ENCODE assay signal across 8 cellular contexts in genomic region chr9:99907208-99907532, GRCh38. TPM values are rescaled to one million over a fixed set of nuclear protein-coding genes. Genes with fewer than 3 reads are reported as not detected.
DNase-seq lines count a peak whose midpoint lies in the region; ATAC-seq and TF ChIP-seq lines count a peak whose summit lies in the region.

No MANE protein-coding gene starts in this region.

- no peaks in the 10 kb centered on the region for H3K9me3 Mint-ChIP-seq in activated CD4-positive, alpha-beta T cell treated with anti-CD3 and anti-CD28 coated beads, Interleukin-2, amount 10 ng/mL, durations not matched to agents 24 days and 14 days
- H3K9me3 Mint-ChIP-seq in activated naive CD8-positive, alpha-beta T cell treated with anti-CD3 and anti-CD28 coated beads, Interleukin-2, amount 10 ng/mL, durations not matched to agents 7 days and 5 days: no peaks in the 10 kb centered on the region

- peaks cover 5 to 21% of the 10 kb centered on the region in 2 donors for H3K4me1 ChIP-seq in left lung
- no peaks in the 10 kb centered on the region for H3K4me1 ChIP-seq in thymus (ENCODE audit: control insufficient read depth, insufficient read depth, low read length)

- H3K27me3 ChIP-seq in left lung: no peaks in the 10 kb centered on the region
- H3K27me3 ChIP-seq in thymus (ENCODE audit: control insufficient read depth, insufficient read depth): no peaks in the 10 kb centered on the region

- no peak for TF ChIP-seq CTCF in left lung (IDR thresholded peaks at IDR 0.05)

- no peaks in the 10 kb centered on the region for H3K9me3 ChIP-seq in left lung
- H3K9me3 ChIP-seq in thymus (ENCODE audit: control insufficient read depth): no peaks in the 10 kb centered on the region

- H3K27ac Mint-ChIP-seq in activated CD4-positive, alpha-beta T cell treated with anti-CD3 and anti-CD28 coated beads, Interleukin-2, amount 10 ng/mL, durations not matched to agents 24 days and 14 days: peak overlapping the region; percentile 97
- H3K27ac Mint-ChIP-seq in activated naive CD8-positive, alpha-beta T cell treated with anti-CD3 and anti-CD28 coated beads, Interleukin-2, amount 10 ng/mL, durations not matched to agents 7 days and 5 days: peak overlapping the region; percentile 96

- H3K36me3 ChIP-seq in left lung (no peaks in the 10 kb centered on the region), thymus (ENCODE audit: control insufficient read depth, insufficient read depth) (no peaks in the 10 kb centered on the region)

- H3K4me3 Mint-ChIP-seq in activated CD4-positive, alpha-beta T cell treated with anti-CD3 and anti-CD28 coated beads, Interleukin-2, amount 10 ng/mL, durations not matched to agents 24 days and 14 days: peak overlapping the region; percentile 98
- peak overlapping the region; percentile 96 for H3K4me3 Mint-ChIP-seq in activated naive CD8-positive, alpha-beta T cell treated with anti-CD3 and anti-CD28 coated beads, Interleukin-2, amount 10 ng/mL, durations not matched to agents 7 days and 5 days

- peak overlapping the region; percentile 77 to 83 for H3K4me3 ChIP-seq in left lung
- peak overlapping the region; percentile 78 for H3K4me3 ChIP-seq in thymus (ENCODE audit: low read length)

- H3K27ac ChIP-seq in left lung (peak overlapping the region; percentile 94 to 98), thymus (ENCODE audit: low read depth) (peak overlapping the region; percentile 98)

- no peak for DNase-seq in activated CD4-positive, alpha-beta T cell treated with anti-CD3 and anti-CD28 coated beads, Interleukin-2, amount 10 ng/mL, durations not matched to agents 24 days and 14 days
- no peak for DNase-seq in activated CD4-positive, alpha-beta T cell treated with anti-CD3 and anti-CD28 coated beads for 1 hour
- DNase-seq in activated naive CD8-positive, alpha-beta T cell treated with anti-CD3 and anti-CD28 coated beads, Interleukin-2, amount 10 ng/mL, durations not matched to agents 7 days and 5 days: no peak
- no peak for DNase-seq in left lung
- no peak for DNase-seq in T-helper 9 cell

- POLR2A ChIA-PET in activated naive CD8-positive, alpha-beta T cell treated with anti-CD3 and anti-CD28 coated beads, Interleukin-2, amount 10 ng/mL, durations not matched to agents 7 days and 5 days (lab: Charles Lee): interaction anchor here (0.6 to 1.5 kb wide), 7 partner anchors 10 to 685 kb away, joined by 3 to 5 read pairs (median 3); partner anchors contain the start of genes ERP44 and INVS

- no peak for ATAC-seq in activated naive CD8-positive, alpha-beta T cell treated with anti-CD3 and anti-CD28 coated beads, Interleukin-2, amount 10 ng/mL, durations not matched to agents 7 days and 5 days (ENCODE audit: low read depth)
- ATAC-seq in left lung (no peak), GM21390 (IDR thresholded peaks at IDR 0.05; ENCODE audit: unreplicated experiment) (no peak), HG03039 (IDR thresholded peaks at IDR 0.05; ENCODE audit: unreplicated experiment) (no peak)

- intact Hi-C loops in activated CD4-positive, alpha-beta T cell treated with anti-CD3 and anti-CD28 coated beads, Interleukin-2, amount 10 ng/mL, durations not matched to agents 24 days and 14 days (cut with micrococcal nuclease): loop anchor here (2.0 to 10.0 kb wide), 5 partner anchors 34 to 448 kb away; partner anchors contain the start of genes NR4A3 and TEX10
- intact Hi-C loops in left lung (cut with DNase I): no loop called here

- peaks cover 11% of the 10 kb centered on the region for H3K27me3 Mint-ChIP-seq in activated CD4-positive, alpha-beta T cell treated with anti-CD3 and anti-CD28 coated beads, Interleukin-2, amount 10 ng/mL, durations not matched to agents 24 days and 14 days
- peaks cover 3% of the 10 kb centered on the region for H3K27me3 Mint-ChIP-seq in activated naive CD8-positive, alpha-beta T cell treated with anti-CD3 and anti-CD28 coated beads, Interleukin-2, amount 10 ng/mL, durations not matched to agents 7 days and 5 days

- whole genome bisulfite sequencing in thymus: 1% methylated on average over 9 of the region's 9 CpGs

- H3K36me3 Mint-ChIP-seq in activated CD4-positive, alpha-beta T cell treated with anti-CD3 and anti-CD28 coated beads, Interleukin-2, amount 10 ng/mL, durations not matched to agents 24 days and 14 days (ENCODE audit: low read depth): peaks cover 6% of the 10 kb centered on the region
- H3K36me3 Mint-ChIP-seq in activated naive CD8-positive, alpha-beta T cell treated with anti-CD3 and anti-CD28 coated beads, Interleukin-2, amount 10 ng/mL, durations not matched to agents 7 days and 5 days: peaks cover under 1% of the 10 kb centered on the region

- H3K4me1 Mint-ChIP-seq in activated CD4-positive, alpha-beta T cell treated with anti-CD3 and anti-CD28 coated beads, Interleukin-2, amount 10 ng/mL, durations not matched to agents 24 days and 14 days: peaks cover 27% of the 10 kb centered on the region
- H3K4me1 Mint-ChIP-seq in activated naive CD8-positive, alpha-beta T cell treated with anti-CD3 and anti-CD28 coated beads, Interleukin-2, amount 10 ng/mL, durations not matched to agents 7 days and 5 days: peaks cover 30% of the 10 kb centered on the region

RNA-seq across cellular contexts. Expression of gene STX17, which starts 0.7 kb away (rescaled TPM):
- total RNA-seq in activated CD4-positive, alpha-beta T cell treated with anti-CD3 and anti-CD28 coated beads, Interleukin-2, amount 10 ng/mL, durations not matched to agents 24 days and 14 days: 20.9 and 26.5 TPM in 2 replicates
- total RNA-seq in activated naive CD8-positive, alpha-beta T cell treated with anti-CD3 and anti-CD28 coated beads, Interleukin-2, amount 10 ng/mL, durations not matched to agents 7 days and 5 days: 10 to 100 TPM; 46.0 to 47.1 TPM
- total RNA-seq in left lung: 10 to 100 TPM; 34.3 to 37.3 TPM
- 7.5 TPM for polyA plus RNA-seq in thymus
